ENCODE assay signal across 24 cellular contexts in the genomic region with DNA sequence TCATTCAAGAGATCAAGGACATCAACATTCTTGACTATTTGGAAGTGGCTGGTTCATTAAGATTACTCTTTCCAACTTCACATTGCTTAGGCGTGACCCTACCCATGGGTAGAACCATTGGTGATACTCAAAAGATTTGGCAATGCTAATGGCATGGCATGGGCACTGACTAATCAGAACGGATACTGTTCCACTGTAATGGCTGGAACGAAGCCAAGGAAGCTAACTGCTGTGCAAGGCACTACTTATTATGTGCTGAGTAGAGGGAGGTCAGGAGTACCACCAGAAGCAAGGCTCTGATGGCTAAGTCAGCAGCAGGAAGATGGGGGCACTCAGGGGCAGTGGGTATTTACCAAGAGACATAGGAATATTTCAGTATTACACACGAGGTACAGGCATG. TPM values are rescaled to one million over a fixed set of nuclear protein-coding genes. Genes with fewer than 3 reads are reported as not detected.
DNase-seq lines count a peak whose midpoint lies in the region; ATAC-seq and TF ChIP-seq lines count a peak whose summit lies in the region.
"Had no signal": no experiment of that assay in that cellular context is flagged by ENCODE, and none has a peak within 500 bp of the region (broad histone marks: within the 10 kb centered on the region; RNA-seq: fewer than 3 reads in every experiment).

No MANE protein-coding gene starts in this region.

- no peak overlapping the region for H3K27ac ChIP-seq in breast epithelium
- H3K27ac ChIP-seq: prostate gland, tibial nerve had no signal

- no peaks in the 10 kb centered on the region for H3K9me3 Mint-ChIP-seq in MCF 10A (ENCODE audit: unreplicated experiment)
- no peaks in the 10 kb centered on the region for H3K9me3 Mint-ChIP-seq in activated T-cell treated with anti-CD3 and anti-CD28 coated beads, Interleukin-2, amount 50 U/mL, for 4 hours
- H3K9me3 Mint-ChIP-seq: activated T-helper 2 cell treated with anti-CD3 and anti-CD28 coated beads, Interferon-gamma antibody, Interleukin-2, Interleukin-4, amounts not matched to agents 10 μg/mL and 5 μg/mL and 100 μg/mL, durations not matched to agents 14 hours and 24 hours and 36 hours had no signal

- H3K4me1 Mint-ChIP-seq in MCF 10A (ENCODE audit: insufficient read depth, unreplicated experiment) = no peaks in the 10 kb centered on the region
- H3K4me1 Mint-ChIP-seq in activated T-cell treated with anti-CD3 and anti-CD28 coated beads, Interleukin-2, amount 50 U/mL, for 4 hours (ENCODE audit: low read depth) = no peaks in the 10 kb centered on the region
- H3K4me1 Mint-ChIP-seq: activated naive CD8-positive, alpha-beta T cell treated with anti-CD3 and anti-CD28 coated beads for 36 hours; CD4-positive, CD25-positive, alpha-beta regulatory T cell; immature natural killer cell; stimulated activated naive CD8-positive, alpha-beta T cell treated with anti-CD3 and anti-CD28 coated beads, Interleukin-15, amount 100 ng/mL, for 72 hours had no signal

- H3K36me3 Mint-ChIP-seq in MCF 10A (ENCODE audit: insufficient read depth, unreplicated experiment) = no peaks in the 10 kb centered on the region
- H3K36me3 Mint-ChIP-seq in activated T-cell treated with anti-CD3 and anti-CD28 coated beads, Interleukin-2, amount 50 U/mL, for 4 hours (ENCODE audit: insufficient read depth) = no peaks in the 10 kb centered on the region
- H3K36me3 Mint-ChIP-seq: activated naive CD8-positive, alpha-beta T cell treated with anti-CD3 and anti-CD28 coated beads for 36 hours; CD4-positive, CD25-positive, alpha-beta regulatory T cell had no signal

- H3K4me3 Mint-ChIP-seq in MCF 10A (ENCODE audit: unreplicated experiment) = no peak overlapping the region
- H3K4me3 Mint-ChIP-seq in activated T-cell treated with anti-CD3 and anti-CD28 coated beads, Interleukin-2, amount 50 U/mL, for 4 hours = no peak overlapping the region
- H3K4me3 Mint-ChIP-seq: activated naive CD8-positive, alpha-beta T cell treated with anti-CD3 and anti-CD28 coated beads for 36 hours; immature natural killer cell; stimulated activated naive CD8-positive, alpha-beta T cell treated with anti-CD3 and anti-CD28 coated beads, Interleukin-15, amount 100 ng/mL, for 72 hours had no signal

- no peak overlapping the region for H3K27ac Mint-ChIP-seq in MCF 10A (ENCODE audit: low read depth, unreplicated experiment)
- H3K27ac Mint-ChIP-seq: activated naive CD8-positive, alpha-beta T cell treated with anti-CD3 and anti-CD28 coated beads for 36 hours; activated T-helper 2 cell treated with anti-CD3 and anti-CD28 coated beads, Interferon-gamma antibody, Interleukin-2, Interleukin-4, amounts not matched to agents 10 μg/mL and 5 μg/mL and 100 μg/mL, durations not matched to agents 14 hours and 24 hours and 36 hours; CD4-positive, CD25-positive, alpha-beta regulatory T cell; immature natural killer cell; stimulated activated naive CD8-positive, alpha-beta T cell treated with anti-CD3 and anti-CD28 coated beads, Interleukin-15, amount 100 ng/mL, for 72 hours had no signal

- no peaks in the 10 kb centered on the region for H3K4me1 ChIP-seq in breast epithelium
- H3K4me1 ChIP-seq: prostate gland, tibial nerve had no signal

- CTCF ChIA-PET in MCF 10A (lab: Yijun Ruan, JAX) = interaction anchor here (0.6 kb wide), 1 partner anchor 181 kb away, joined by 3 read pairs; no protein-coding TSS in a partner anchor

- POLR2A ChIA-PET in MCF 10A (lab: Yijun Ruan, JAX) = no interaction called here

- no peaks in the 10 kb centered on the region for H3K36me3 ChIP-seq in breast epithelium
- H3K36me3 ChIP-seq: prostate gland, tibial nerve had no signal

- H3K27me3 ChIP-seq in breast epithelium = no peaks in the 10 kb centered on the region

- TF ChIP-seq CTCF in MCF 10A (IDR thresholded peaks at IDR 0.05; ENCODE audit: unreplicated experiment) (no peak), breast epithelium (IDR thresholded peaks at IDR 0.05) (no peak)

- ATAC-seq in HG03571 (IDR thresholded peaks at IDR 0.05; ENCODE audit: unreplicated experiment) = no peak
- no peak for ATAC-seq in activated T-cell treated with anti-CD3 and anti-CD28 coated beads, Interleukin-2, amount 50 U/mL, for 4 hours
- ATAC-seq: left ventricle myocardium superior; stimulated activated naive CD8-positive, alpha-beta T cell treated with anti-CD3 and anti-CD28 coated beads, Interleukin-15, amount 100 ng/mL, for 72 hours had no signal

- TF ChIP-seq POLR2A in breast epithelium (IDR thresholded peaks at IDR 0.05) = no peak

- H3K9me3 ChIP-seq in breast epithelium = peaks cover 0 to 4% of the 10 kb centered on the region in 2 donors
- H3K9me3 ChIP-seq: prostate gland, tibial nerve had no signal

- no peak overlapping the region for H3K4me3 ChIP-seq in breast epithelium
- H3K4me3 ChIP-seq: prostate gland, smooth muscle cell, tibial nerve had no signal

- intact Hi-C loops in MCF 10A (cut with micrococcal nuclease) = no loop called here
- intact Hi-C loops in breast epithelium (cut with DNase I; ENCODE audit: low total_unique reads) = no loop called here

- no TSS peak for BruUV-seq in MCF 10A (replicated peaks; lab: Mats Ljungman, UMichigan)

- peak; percentile 55 for DNase-seq in MCF 10A (ENCODE audit: unreplicated experiment)
- DNase-seq in breast epithelium (ENCODE audit: low spot score in 2 of 2) = no peak
- peak; percentile 9 for DNase-seq in NCI-H2196 (lab: John Stamatoyannopoulos, UW; ENCODE audit: unreplicated experiment)
- peak; percentile 41 to 78 for DNase-seq in dermis microvascular lymphatic vessel endothelial cell (ENCODE audit: low read depth in 2 of 2)
- no peak for DNase-seq in NCI-H2107 (lab: John Stamatoyannopoulos, UW)
- no peak for DNase-seq in activated T-cell treated with anti-CD3 and anti-CD28 coated beads, Interleukin-2, amount 50 U/mL, for 4 hours
- DNase-seq in GF-D8 (lab: John Stamatoyannopoulos, UW) = no peak
- DNase-seq: activated CD4-positive, alpha-beta T cell treated with anti-CD3 and anti-CD28 coated beads for 48 hours; activated naive CD8-positive, alpha-beta T cell treated with anti-CD3 and anti-CD28 coated beads for 36 hours; CD4-positive, CD25-positive, alpha-beta regulatory T cell; H7; immature natural killer cell; left ventricle myocardium superior; NCI-H146; NCI-H526; OCI-M1; SHP77; stimulated activated CD4-positive, alpha-beta T cell treated with anti-CD3 and anti-CD28 coated beads, Interleukin-2, amount 100 ng/mL, for 48 hours; stimulated activated naive CD8-positive, alpha-beta T cell treated with anti-CD3 and anti-CD28 coated beads, Interleukin-15, amount 100 ng/mL, for 72 hours had no signal

- peaks cover 12% of the 10 kb centered on the region for H3K27me3 Mint-ChIP-seq in MCF 10A (ENCODE audit: insufficient read depth, unreplicated experiment)
- peaks cover 9% of the 10 kb centered on the region for H3K27me3 Mint-ChIP-seq in activated T-cell treated with anti-CD3 and anti-CD28 coated beads, Interleukin-2, amount 50 U/mL, for 4 hours (ENCODE audit: low read depth)
- H3K27me3 Mint-ChIP-seq: activated naive CD8-positive, alpha-beta T cell treated with anti-CD3 and anti-CD28 coated beads for 36 hours; stimulated activated naive CD8-positive, alpha-beta T cell treated with anti-CD3 and anti-CD28 coated beads, Interleukin-15, amount 100 ng/mL, for 72 hours had no signal

RNA-seq across cellular contexts. Expression of gene GNA14, which starts 31.9 kb away (rescaled TPM):
- total RNA-seq in MCF 10A (2022) = not detected in 2 replicates
- total RNA-seq in breast epithelium = 1 to 10 TPM; 1.8 to 2.9 (median 2.0) TPM
- total RNA-seq in dermis microvascular lymphatic vessel endothelial cell = 4.1 and 72.2 TPM in 2 replicates
- under 1 TPM in 2 of 3 donors, not detected in 1; 0.11 TPM for total RNA-seq in activated T-cell treated with anti-CD3 and anti-CD28 coated beads, Interleukin-2, amount 50 U/mL, for 4 hours
- total RNA-seq: activated naive CD8-positive, alpha-beta T cell treated with anti-CD3 and anti-CD28 coated beads for 36 hours; CD4-positive, CD25-positive, alpha-beta regulatory T cell had no signal

Comparison
In these comparisons a context has a peak if more than half of its experiments do, and no peak if none do; other contexts are left out.
1. DNase-seq: peak in MCF 10A (single experiment), NCI-H2196 (single experiment) and dermis microvascular lymphatic vessel endothelial cell (2 of 2); none in breast epithelium (0 of 2), NCI-H2107 (single experiment), activated T-cell treated with anti-CD3 and anti-CD28 coated beads, Interleukin-2, amount 50 U/mL, for 4 hours (single experiment) and GF-D8 (single experiment).